Comparison of ENCODE assay signal across 19 cellular contexts in genomic region chr18:76246579-76246978, GRCh38.
"Had no signal": no experiment of that assay in that cellular context is flagged by ENCODE, and none has a peak within 500 bp of the region (broad histone marks: within the 10 kb centered on the region; RNA-seq: fewer than 3 reads in every experiment).

No MANE protein-coding gene starts in this region.

- H3K27ac Mint-ChIP-seq: activated B cell treated with CpG ODN at 0.5 μM for 24 hours; activated CD8-positive, alpha-beta T cell treated with anti-CD3 and anti-CD28 coated beads for 36 hours; activated naive CD8-positive, alpha-beta T cell treated with anti-CD3 and anti-CD28 coated beads, Interleukin-2, amount 10 ng/mL, durations not matched to agents 7 days and 5 days; activated T-cell treated with anti-CD3 and anti-CD28 coated beads, Interleukin-2, amount 50 U/mL, for 24 hours; activated T-helper 2 cell treated with anti-CD3 and anti-CD28 coated beads, Interferon-gamma antibody, Interleukin-2, Interleukin-4, amounts not matched to agents 10 μg/mL and 5 μg/mL and 100 μg/mL, durations not matched to agents 14 hours and 24 hours and 36 hours; stimulated activated naive CD8-positive, alpha-beta T cell treated with anti-CD3 and anti-CD28 coated beads, Interleukin-15, Interleukin-2, amounts not matched to agents 100 ng/mL and 50 ng/mL, for 24 hours had no signal

- FAIRE-seq: TTC549 had no signal

- H3K4me1 ChIP-seq: breast epithelium, transverse colon had no signal

- H3K4me3 ChIP-seq: breast epithelium, lung, skin epidermis, transverse colon had no signal

- H3K27me3 Mint-ChIP-seq: activated B cell treated with CpG ODN at 0.5 μM for 24 hours; activated CD8-positive, alpha-beta T cell treated with anti-CD3 and anti-CD28 coated beads for 36 hours; activated T-cell treated with anti-CD3 and anti-CD28 coated beads, Interleukin-2, amount 50 U/mL, for 24 hours; stimulated activated naive CD8-positive, alpha-beta T cell treated with anti-CD3 and anti-CD28 coated beads, Interleukin-15, Interleukin-2, amounts not matched to agents 100 ng/mL and 50 ng/mL, for 24 hours had no signal

- DNase-seq: activated B cell treated with CpG ODN at 0.5 μM for 24 hours; activated CD4-positive, alpha-beta T cell treated with anti-CD3 and anti-CD28 coated beads for 4 hours; activated CD8-positive, alpha-beta T cell treated with anti-CD3 and anti-CD28 coated beads for 36 hours; activated naive CD4-positive, alpha-beta T cell treated with Interleukin-2 at 50 U/mL for 16 hours; activated naive CD8-positive, alpha-beta T cell treated with anti-CD3 and anti-CD28 coated beads, Interleukin-2, amount 10 ng/mL, durations not matched to agents 7 days and 5 days; activated T-cell treated with anti-CD3 and anti-CD28 coated beads, Interleukin-2, amount 50 U/mL, for 24 hours; amygdala; effector CD4-positive, alpha-beta T cell; left colon; occipital lobe; posterior cingulate gyrus; transverse colon had no signal

- H3K4me3 Mint-ChIP-seq: activated B cell treated with CpG ODN at 0.5 μM for 24 hours; activated CD8-positive, alpha-beta T cell treated with anti-CD3 and anti-CD28 coated beads for 36 hours; activated naive CD8-positive, alpha-beta T cell treated with anti-CD3 and anti-CD28 coated beads, Interleukin-2, amount 10 ng/mL, durations not matched to agents 7 days and 5 days; activated T-cell treated with anti-CD3 and anti-CD28 coated beads, Interleukin-2, amount 50 U/mL, for 24 hours; stimulated activated naive CD8-positive, alpha-beta T cell treated with anti-CD3 and anti-CD28 coated beads, Interleukin-15, Interleukin-2, amounts not matched to agents 100 ng/mL and 50 ng/mL, for 24 hours had no signal

- H3K4me1 Mint-ChIP-seq: activated B cell treated with CpG ODN at 0.5 μM for 24 hours; activated naive CD8-positive, alpha-beta T cell treated with anti-CD3 and anti-CD28 coated beads, Interleukin-2, amount 10 ng/mL, durations not matched to agents 7 days and 5 days had no signal

- H3K9me3 Mint-ChIP-seq: activated B cell treated with CpG ODN at 0.5 μM for 24 hours; activated CD8-positive, alpha-beta T cell treated with anti-CD3 and anti-CD28 coated beads for 36 hours; activated naive CD8-positive, alpha-beta T cell treated with anti-CD3 and anti-CD28 coated beads, Interleukin-2, amount 10 ng/mL, durations not matched to agents 7 days and 5 days; activated T-cell treated with anti-CD3 and anti-CD28 coated beads, Interleukin-2, amount 50 U/mL, for 24 hours; activated T-helper 2 cell treated with anti-CD3 and anti-CD28 coated beads, Interferon-gamma antibody, Interleukin-2, Interleukin-4, amounts not matched to agents 10 μg/mL and 5 μg/mL and 100 μg/mL, durations not matched to agents 14 hours and 24 hours and 36 hours; stimulated activated naive CD8-positive, alpha-beta T cell treated with anti-CD3 and anti-CD28 coated beads, Interleukin-15, Interleukin-2, amounts not matched to agents 100 ng/mL and 50 ng/mL, for 24 hours had no signal

- H3K27me3 ChIP-seq: breast epithelium, transverse colon had no signal

- H3K36me3 Mint-ChIP-seq: activated naive CD8-positive, alpha-beta T cell treated with anti-CD3 and anti-CD28 coated beads, Interleukin-2, amount 10 ng/mL, durations not matched to agents 7 days and 5 days had no signal

- H3K27ac ChIP-seq: breast epithelium, skin epidermis, transverse colon had no signal

- H3K36me3 ChIP-seq: breast epithelium, transverse colon had no signal

- ATAC-seq: activated CD8-positive, alpha-beta T cell treated with anti-CD3 and anti-CD28 coated beads for 36 hours; esophagus mucosa; left colon had no signal
